Comparison of ENCODE assay signal across 1 cellular context in genomic region chr11:33248416-33248957, GRCh38.
TF ChIP-seq lines count a peak whose summit lies in the region.

No MANE protein-coding gene starts in this region.

TF ChIP-seq in K562, 482 proteins besides CTCF, POLR2A, EP300 and RAD21:
- TF ChIP-seq ZNF398 (CRISPR knock-in tag; IDR thresholded peaks at IDR 0.05), result no peak
- no peak for TF ChIP-seq NR2C1 (IDR thresholded peaks at IDR 0.05)
- peak; percentile 32; the same call in 1 of the 2 replicates for TF ChIP-seq NR2C1 (tag; IDR thresholded peaks at IDR 0.05)
- peak; percentile 19; the same call in 1 of the 2 replicates for TF ChIP-seq ZBTB33 (CRISPR knock-in tag; IDR thresholded peaks at IDR 0.05)
- TF ChIP-seq ESRRA (IDR thresholded peaks at IDR 0.05; ENCODE audit: borderline replicate concordance, low read depth), result no peak
- no peak for TF ChIP-seq TGIF2 (CRISPR knock-in tag; IDR thresholded peaks at IDR 0.05)
